ENCODE assay signal across 16 cellular contexts in the genomic region with DNA sequence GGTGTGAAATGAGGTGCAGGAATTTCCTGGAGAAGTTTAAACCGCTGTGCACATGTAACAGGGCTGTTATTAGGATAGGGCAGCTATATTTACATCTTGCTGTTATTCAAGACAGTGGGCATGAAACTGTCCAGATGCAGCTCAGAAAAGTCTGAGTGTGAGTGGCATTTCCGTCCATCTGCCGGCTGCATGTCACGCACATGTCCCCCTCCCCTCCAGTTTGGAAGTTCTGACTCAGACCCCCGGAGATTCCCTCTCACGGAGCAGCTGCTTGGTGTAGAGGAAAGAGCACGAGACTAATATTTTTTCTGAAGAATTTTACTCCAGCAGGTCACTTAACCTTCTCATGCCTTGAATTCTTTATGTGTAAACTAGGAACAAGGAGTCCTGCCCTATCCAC.
DNase-seq lines count a peak whose midpoint lies in the region; ATAC-seq and TF ChIP-seq lines count a peak whose summit lies in the region.
"Had no signal": no experiment of that assay in that cellular context is flagged by ENCODE, and none has a peak within 500 bp of the region (broad histone marks: within the 10 kb centered on the region; RNA-seq: fewer than 3 reads in every experiment).

No MANE protein-coding gene starts in this region.

- H3K27ac ChIP-seq in AG04450 (ENCODE audit: low read depth, low read length) (peak overlapping the region; percentile 66), mesenchymal stem cell (ENCODE audit: low read length, poor library complexity, severe bottlenecking) (peak overlapping the region; percentile 91), gastrocnemius medialis (no peak overlapping the region), PC-3 (ENCODE audit: low read length) (no peak overlapping the region)
- H3K27ac ChIP-seq: psoas muscle had no signal

- H3K14ac ChIP-seq in mesenchymal stem cell (ENCODE audit: low read length in 2 of 2), result no peak overlapping the region

- H3K79me2 ChIP-seq in PC-3 (ENCODE audit: low read length), result no peaks in the 10 kb centered on the region

- 0% methylated on average over 3 of the region's 7 CpGs for WGBS in mesenchymal stem cell

- CTCF ChIA-PET in AG04450 (lab: Charles Lee) (interaction anchor here (0.8 to 1.0 kb wide), 2 partner anchors 34 to 41 kb away, joined by 3 to 4 read pairs; no protein-coding TSS in a partner anchor), PC-3 (lab: Charles Lee) (no interaction called here)

- POLR2A ChIA-PET in AG04450 (lab: Yijun Ruan, JAX) (interaction anchor here (0.6 to 1.7 kb wide), 7 partner anchors 13 to 133 kb away, joined by 3 to 12 read pairs (median 5); no protein-coding TSS in a partner anchor), PC-3 (lab: Charles Lee; ENCODE audit: unreplicated experiment) (no interaction called here)

- no peak overlapping the region for H2BK5ac ChIP-seq in mesenchymal stem cell (ENCODE audit: low read depth, low read length, poor library complexity, severe bottlenecking)

- peak overlapping the region; percentile 87 for H4K91ac ChIP-seq in mesenchymal stem cell (ENCODE audit: low read length)

- H3K36me3 ChIP-seq in mesenchymal stem cell (ENCODE audit: control insufficient read depth in 1 of 2, insufficient read depth in 2 of 2, low read depth in 1 of 2, low read length in 2 of 2), result peaks cover 4 to 79% of the 10 kb centered on the region in 2 experiments
- no peaks in the 10 kb centered on the region for H3K36me3 ChIP-seq in gastrocnemius medialis
- H3K36me3 ChIP-seq in PC-3 (ENCODE audit: low read depth, low read length), result no peaks in the 10 kb centered on the region

- TF ChIP-seq POLR2A in gastrocnemius medialis (IDR thresholded peaks at IDR 0.05), result no peak

- peak overlapping the region; percentile 28 to 87 for H3K18ac ChIP-seq in mesenchymal stem cell (ENCODE audit: low read depth in 1 of 2, low read length in 2 of 2)

- H3K4me3 ChIP-seq in AG04450 (ENCODE audit: low read depth, low read length) (no peak overlapping the region), choroid plexus epithelial cell (ENCODE audit: low read depth, low read length) (no peak overlapping the region), mesenchymal stem cell (ENCODE audit: insufficient read depth in 1 of 2, low read depth in 1 of 2, low read length in 2 of 2) (no peak overlapping the region), gastrocnemius medialis (no peak overlapping the region), PC-3 (ENCODE audit: low read length) (no peak overlapping the region)
- H3K4me3 ChIP-seq: psoas muscle had no signal

- H2BK15ac ChIP-seq in mesenchymal stem cell (ENCODE audit: low read depth, poor library complexity, severe bottlenecking), result no peak overlapping the region

- peaks cover 20% of the 10 kb centered on the region for H3K4me1 ChIP-seq in mesenchymal stem cell (ENCODE audit: control insufficient read depth, insufficient read depth, low read depth, low read length)
- H3K4me1 ChIP-seq in gastrocnemius medialis, result peaks cover 12 to 18% of the 10 kb centered on the region in 2 donors
- no peaks in the 10 kb centered on the region; the same call in 1 of the 2 replicates for H3K4me1 ChIP-seq in PC-3 (ENCODE audit: insufficient read depth, low read length)

- no peaks in the 10 kb centered on the region for H4K20me1 ChIP-seq in PC-3 (ENCODE audit: low read length)

- no peak overlapping the region for H3K4me2 ChIP-seq in mesenchymal stem cell (ENCODE audit: low read length, poor library complexity, severe bottlenecking)
- H3K4me2 ChIP-seq in PC-3 (ENCODE audit: low read length), result no peak overlapping the region

- H3K9me2 ChIP-seq in PC-3 (replicated peaks; ENCODE audit: low read length), result no peaks in the 10 kb centered on the region

- H3F3A ChIP-seq in PC-3 (ENCODE audit: low read length, unreplicated experiment), result no peaks in the 10 kb centered on the region

- peak overlapping the region in 1 of 2 experiments; percentile 85 for H3K4ac ChIP-seq in mesenchymal stem cell (ENCODE audit: low read depth in 1 of 2, low read length in 2 of 2)

- in situ Hi-C loops in GM13977 (cut with MboI; ENCODE audit: low pct_unique_long_range_greater_than_20kb, low sequenced_read_pairs, unreplicated experiment) (no loop called here), gastrocnemius medialis (cut with MboI; ENCODE audit: low sequenced_read_pairs in 4 of 4) (no loop called here)

- no peak overlapping the region for H2AFZ ChIP-seq in mesenchymal stem cell (ENCODE audit: low read depth, low read length)
- no peak overlapping the region for H2AFZ ChIP-seq in PC-3 (ENCODE audit: low read length)

- intact Hi-C loops in gastrocnemius medialis (cut with DNase I; ENCODE audit: low total_unique reads), result no loop called here
- intact Hi-C loops in PC-3 (cut with micrococcal nuclease), result no loop called here

- H3K27me3 ChIP-seq in AG04450 (ENCODE audit: control insufficient read depth, insufficient read depth, low read length) (no peaks in the 10 kb centered on the region), mesenchymal stem cell (ENCODE audit: control insufficient read depth in 1 of 2, insufficient read depth in 1 of 2, low read length in 2 of 2) (no peaks in the 10 kb centered on the region), gastrocnemius medialis (no peaks in the 10 kb centered on the region), PC-3 (ENCODE audit: low read length) (no peaks in the 10 kb centered on the region)

- peak; percentile 56 for DNase-seq in AG04450 (ENCODE audit: low read depth, low spot score)
- DNase-seq in NCI-H2171 treated with DMSO at 0.1 percent for 48 hours (lab: John Stamatoyannopoulos, UW), result peak; percentile 72
- peak; percentile 89 for DNase-seq in choroid plexus epithelial cell (ENCODE audit: low read depth)
- peak; percentile 96 for DNase-seq in mesenchymal stem cell
- DNase-seq in GM13977 (ENCODE audit: low spot score), result no peak
- DNase-seq in gastrocnemius medialis, result no peak
- no peak for DNase-seq in NCI-H1092 treated with DMSO at 0.1 percent for 48 hours (lab: John Stamatoyannopoulos, UW)
- DNase-seq in PC-3, result no peak
- DNase-seq: activated naive CD4-positive, alpha-beta T cell treated with anti-CD3 and anti-CD28 coated beads, Interleukin-2, amount 10 ng/mL, durations not matched to agents 7 days and 5 days; cerebellar nuclear complex; hypothalamus; naive thymus-derived CD8-positive, alpha-beta T cell; NCI-H1930; NCI-H748 treated with DMSO at 0.1 percent for 48 hours had no signal

- H2AK5ac ChIP-seq in mesenchymal stem cell (ENCODE audit: low read length, severe bottlenecking), result no peak overlapping the region

- BruUV-seq in PC-3 (replicated peaks; lab: Mats Ljungman, UMichigan), result no TSS peak

- no peak overlapping the region for H4K8ac ChIP-seq in mesenchymal stem cell (ENCODE audit: low read length)

- H2BK12ac ChIP-seq in mesenchymal stem cell (ENCODE audit: low read length in 2 of 2), result peak overlapping the region in 1 of 2 experiments; percentile 92

- H2BK120ac ChIP-seq in mesenchymal stem cell (ENCODE audit: low read depth, low read length), result peak overlapping the region; percentile 74

- no peak for TF ChIP-seq CTCF in AG04450 (IDR thresholded peaks at IDR 0.05; ENCODE audit: low read depth, low read length)
- no peak for TF ChIP-seq CTCF in choroid plexus epithelial cell (conservative IDR thresholded peaks at IDR 0.05; ENCODE audit: low read depth, low read length)
- TF ChIP-seq CTCF in GM13977 (IDR thresholded peaks at IDR 0.05; ENCODE audit: extremely low read depth, insufficient read depth, missing control alignments), result no peak
- no peak for TF ChIP-seq CTCF in gastrocnemius medialis (IDR thresholded peaks at IDR 0.05 in 4 of 5, conservative IDR thresholded peaks at IDR 0.05 in 1 of 5)
- no peak for TF ChIP-seq CTCF in PC-3 (conservative IDR thresholded peaks at IDR 0.05; ENCODE audit: low read depth, low read length)

- H3K79me1 ChIP-seq in mesenchymal stem cell (replicated peaks; ENCODE audit: low read length, poor library complexity, severe bottlenecking), result peaks cover 8% of the 10 kb centered on the region

- no peak overlapping the region for H3K9ac ChIP-seq in mesenchymal stem cell (ENCODE audit: low read length)
- H3K9ac ChIP-seq in PC-3 (ENCODE audit: low read length), result no peak overlapping the region

- no peak for ATAC-seq in gastrocnemius medialis
- ATAC-seq in PC-3, result no peak
- ATAC-seq: left lobe of liver; naive thymus-derived CD8-positive, alpha-beta T cell had no signal

- H3K9me3 ChIP-seq in AG04450 (ENCODE audit: control insufficient read depth, insufficient read depth, low read length) (no peaks in the 10 kb centered on the region), mesenchymal stem cell (ENCODE audit: control insufficient read depth, low read length) (no peaks in the 10 kb centered on the region), gastrocnemius medialis (no peaks in the 10 kb centered on the region), PC-3 (ENCODE audit: low read length) (no peaks in the 10 kb centered on the region)
- H3K9me3 ChIP-seq: psoas muscle had no signal

- no peak overlapping the region for H3K23ac ChIP-seq in mesenchymal stem cell (ENCODE audit: low read length in 2 of 2)

Comparison
In these comparisons a context has a peak if more than half of its experiments do, and no peak if none do; other contexts are left out.
1. DNase-seq: peak in AG04450 (single experiment), NCI-H2171 treated with DMSO at 0.1 percent for 48 hours (single experiment), choroid plexus epithelial cell (single experiment) and mesenchymal stem cell (single experiment); none in GM13977 (single experiment), gastrocnemius medialis (0 of 2), NCI-H1092 treated with DMSO at 0.1 percent for 48 hours (single experiment) and PC-3 (single experiment).
2. H3K27ac ChIP-seq: peak in AG04450 (single experiment) and mesenchymal stem cell (single experiment); none in gastrocnemius medialis (0 of 4) and PC-3 (single experiment).